31 cellular contexts compared by ENCODE assay signal in the genomic region with DNA sequence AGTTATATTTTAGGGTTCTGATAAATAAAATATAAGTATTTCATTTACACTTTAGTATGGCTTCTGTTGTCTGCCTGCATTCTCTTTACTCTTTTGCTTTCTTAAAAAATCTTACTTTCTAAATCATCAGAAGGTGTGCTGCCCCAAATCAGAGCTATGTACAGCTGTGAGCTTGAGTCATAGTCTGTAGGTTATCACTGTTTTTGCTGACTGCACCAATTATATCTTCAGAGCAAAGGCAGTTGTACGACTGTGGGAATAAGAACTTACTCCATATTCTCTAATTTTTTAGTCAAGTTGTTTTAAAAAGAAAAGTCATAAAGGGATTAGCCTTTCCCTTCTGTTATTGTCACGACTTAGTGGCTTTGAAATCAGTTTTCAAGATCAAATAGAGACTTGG.
"Had no signal": no experiment of that assay in that cellular context is flagged by ENCODE, and none has a peak within 500 bp of the region (broad histone marks: within the 10 kb centered on the region; RNA-seq: fewer than 3 reads in every experiment).

No MANE protein-coding gene starts in this region.

- ATAC-seq: activated CD4-positive, alpha-beta T cell treated with anti-CD3 and anti-CD28 coated beads for 36 hours; activated CD4-positive, CD25-positive, alpha-beta regulatory T cell treated with anti-CD3 and anti-CD28 coated beads, Interleukin-2, amount 50 U/mL, for 24 hours; activated CD8-positive, alpha-beta memory T cell treated with anti-CD3 and anti-CD28 coated beads, Interleukin-2, amount 10 ng/mL, durations not matched to agents 7 days and 5 days; activated CD8-positive, alpha-beta T cell treated with anti-CD3 and anti-CD28 coated beads, Interleukin-2, amount 10 ng/mL, durations not matched to agents 7 days and 5 days; activated naive CD8-positive, alpha-beta T cell treated with anti-CD3 and anti-CD28 coated beads, Interleukin-2, amount 50 U/mL, for 24 hours; WTC11 had no signal

- H3K27me3 ChIP-seq: ascending aorta, cardiac muscle cell had no signal

- H3K9me3 ChIP-seq: ascending aorta had no signal

- FAIRE-seq: bronchial epithelial cell had no signal

- DNase-seq: activated CD4-positive, alpha-beta memory T cell treated with anti-CD3 and anti-CD28 coated beads, Interleukin-2, amount 10 ng/mL, durations not matched to agents 7 days and 5 days; activated CD4-positive, alpha-beta T cell treated with anti-CD3 and anti-CD28 coated beads for 1 hour; activated CD4-positive, alpha-beta T cell treated with anti-CD3 and anti-CD28 coated beads for 36 hours; activated CD4-positive, alpha-beta T cell treated with anti-CD3 and anti-CD28 coated beads for 48 hours; activated CD4-positive, alpha-beta T cell treated with anti-CD3 and anti-CD28 coated beads, Interleukin-2, amount 10 ng/mL, durations not matched to agents 7 days and 5 days; activated CD4-positive, alpha-beta T cell treated with anti-CD3 and anti-CD28 coated beads, Interleukin-2, amount 50 U/mL, for 48 hours; activated CD4-positive, CD25-positive, alpha-beta regulatory T cell; activated CD8-positive, alpha-beta memory T cell treated with anti-CD3 and anti-CD28 coated beads for 24 hours; activated CD8-positive, alpha-beta memory T cell treated with anti-CD3 and anti-CD28 coated beads, Interleukin-2, amount 10 ng/mL, durations not matched to agents 7 days and 5 days; activated CD8-positive, alpha-beta memory T cell treated with anti-CD3 and anti-CD28 coated beads, Interleukin-2, amount 50 U/mL, for 48 hours; activated CD8-positive, alpha-beta T cell treated with anti-CD3 and anti-CD28 coated beads, Interleukin-2, amount 10 ng/mL, durations not matched to agents 7 days and 5 days; activated effector memory CD4-positive, alpha-beta T cell treated with Interleukin-2 at 50 U/mL for 16 hours; activated gamma-delta T cell; activated naive CD4-positive, alpha-beta T cell treated with anti-CD3 and anti-CD28 coated beads, Interleukin-2, amount 10 ng/mL, durations not matched to agents 7 days and 5 days; activated naive CD4-positive, alpha-beta T cell treated with Interleukin-2 at 50 U/mL for 16 hours; activated naive CD8-positive, alpha-beta T cell treated with anti-CD3 and anti-CD28 coated beads, Interleukin-2, amount 10 ng/mL, durations not matched to agents 7 days and 5 days; activated naive CD8-positive, alpha-beta T cell treated with anti-CD3 and anti-CD28 coated beads, Interleukin-2, amount 50 U/mL, for 24 hours; activated T-cell treated with anti-CD3 and anti-CD28 coated beads, Interleukin-2, amount 50 U/mL, for 24 hours; activated T-cell treated with anti-CD3 and anti-CD28 coated beads, Interleukin-2, amount 50 U/mL, for 48 hours; amygdala; anterior cingulate cortex; caudate nucleus; cerebellar nuclear complex; T-helper 2 cell; T-helper 9 cell; WERI-Rb-1 had no signal

- H3K36me3 ChIP-seq: ascending aorta, cardiac muscle cell, WERI-Rb-1 had no signal

- H3K4me3 ChIP-seq: ascending aorta, cardiac muscle cell had no signal

- H3K27ac ChIP-seq: ascending aorta, cardiac muscle cell, WERI-Rb-1 had no signal

- H3K4me1 ChIP-seq: ascending aorta had no signal
